18 cellular contexts compared by ENCODE assay signal in the genomic region with DNA sequence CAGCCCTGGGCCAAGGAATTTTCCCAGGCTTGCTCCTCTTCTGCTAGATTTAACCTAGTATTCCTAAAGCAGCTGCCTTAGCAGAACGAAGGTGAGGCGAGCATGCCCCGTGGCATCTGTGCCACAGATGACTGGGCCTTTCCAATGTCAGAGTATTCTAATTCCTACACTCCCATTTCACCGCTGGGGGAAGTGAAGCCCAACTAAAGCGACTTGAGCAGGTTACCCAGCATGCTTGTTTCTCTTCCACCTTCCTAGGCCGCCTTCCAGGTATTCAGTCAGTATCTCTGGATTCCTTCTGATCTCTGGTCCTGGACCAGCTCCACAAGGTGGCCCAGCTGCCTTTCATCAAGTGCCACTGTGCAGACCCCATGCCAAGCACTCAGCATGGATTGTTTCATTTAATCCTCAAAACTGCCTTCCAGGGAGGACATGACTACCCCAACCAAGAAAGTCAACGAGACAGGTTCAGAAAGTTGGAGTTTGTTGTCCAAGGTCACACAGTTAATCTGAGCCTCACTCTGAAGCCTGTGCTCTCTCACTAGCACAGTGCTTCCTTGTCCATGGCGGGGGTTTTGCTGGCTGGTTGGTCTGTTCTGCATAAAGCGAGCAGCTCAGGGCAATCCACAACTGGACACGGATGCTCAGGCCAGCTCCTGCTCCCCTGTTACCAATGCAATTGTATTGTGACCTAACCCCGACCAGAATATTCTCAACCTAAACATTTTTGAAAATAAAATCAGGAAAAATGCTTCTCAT.
"Had no signal": no experiment of that assay in that cellular context is flagged by ENCODE, and none has a peak within 500 bp of the region (broad histone marks: within the 10 kb centered on the region; RNA-seq: fewer than 3 reads in every experiment).

No MANE protein-coding gene starts in this region.

- H3K27me3 ChIP-seq: breast epithelium, suprapubic skin, upper lobe of left lung had no signal

- H3K4me3 Mint-ChIP-seq: activated CD4-positive, alpha-beta T cell treated with anti-CD3 and anti-CD28 coated beads, Interleukin-2, amount 10 ng/mL, durations not matched to agents 24 days and 14 days; activated CD8-positive, alpha-beta T cell treated with anti-CD3 and anti-CD28 coated beads for 36 hours; activated T-cell treated with anti-CD3 and anti-CD28 coated beads, Interleukin-2, amount 50 U/mL, for 72 hours; stimulated activated naive CD8-positive, alpha-beta T cell treated with anti-CD3 and anti-CD28 coated beads, Interleukin-15, amount 100 ng/mL, for 72 hours had no signal

- H3K27ac Mint-ChIP-seq: activated CD4-positive, alpha-beta T cell treated with anti-CD3 and anti-CD28 coated beads, Interleukin-2, amount 10 ng/mL, durations not matched to agents 24 days and 14 days; activated CD8-positive, alpha-beta T cell treated with anti-CD3 and anti-CD28 coated beads for 36 hours; activated T-cell treated with anti-CD3 and anti-CD28 coated beads, Interleukin-2, amount 50 U/mL, for 72 hours; stimulated activated naive CD8-positive, alpha-beta T cell treated with anti-CD3 and anti-CD28 coated beads, Interleukin-15, amount 100 ng/mL, for 72 hours had no signal

- H3K27ac ChIP-seq: epithelial cell of prostate, suprapubic skin, upper lobe of left lung had no signal

- H3K9me3 Mint-ChIP-seq: activated CD4-positive, alpha-beta T cell treated with anti-CD3 and anti-CD28 coated beads, Interleukin-2, amount 10 ng/mL, durations not matched to agents 24 days and 14 days; activated CD8-positive, alpha-beta T cell treated with anti-CD3 and anti-CD28 coated beads for 36 hours; activated T-cell treated with anti-CD3 and anti-CD28 coated beads, Interleukin-2, amount 50 U/mL, for 72 hours; stimulated activated naive CD8-positive, alpha-beta T cell treated with anti-CD3 and anti-CD28 coated beads, Interleukin-15, amount 100 ng/mL, for 72 hours had no signal

- H3K27me3 Mint-ChIP-seq: stimulated activated naive CD8-positive, alpha-beta T cell treated with anti-CD3 and anti-CD28 coated beads, Interleukin-15, amount 100 ng/mL, for 72 hours had no signal

- ATAC-seq: activated CD8-positive, alpha-beta T cell treated with anti-CD3 and anti-CD28 coated beads for 36 hours; activated T-cell treated with anti-CD3 and anti-CD28 coated beads, Interleukin-2, amount 50 U/mL, for 72 hours; stimulated activated naive CD8-positive, alpha-beta T cell treated with anti-CD3 and anti-CD28 coated beads, Interleukin-15, amount 100 ng/mL, for 72 hours had no signal

- H3K36me3 ChIP-seq: breast epithelium had no signal

- H3K4me1 Mint-ChIP-seq: activated CD4-positive, alpha-beta T cell treated with anti-CD3 and anti-CD28 coated beads, Interleukin-2, amount 10 ng/mL, durations not matched to agents 24 days and 14 days; stimulated activated naive CD8-positive, alpha-beta T cell treated with anti-CD3 and anti-CD28 coated beads, Interleukin-15, amount 100 ng/mL, for 72 hours had no signal

- H3K4me3 ChIP-seq: breast epithelium, suprapubic skin, upper lobe of left lung had no signal

- H3K4me1 ChIP-seq: breast epithelium had no signal

- H3K9me3 ChIP-seq: breast epithelium, suprapubic skin, upper lobe of left lung had no signal

- DNase-seq: activated CD4-positive, alpha-beta T cell treated with anti-CD3 and anti-CD28 coated beads, Interleukin-2, amount 10 ng/mL, durations not matched to agents 24 days and 14 days; activated CD8-positive, alpha-beta memory T cell treated with anti-CD3 and anti-CD28 coated beads, Interleukin-2, amount 50 U/mL, for 4 hours; activated CD8-positive, alpha-beta T cell treated with anti-CD3 and anti-CD28 coated beads for 36 hours; activated effector memory CD4-positive, alpha-beta T cell treated with anti-CD3 and anti-CD28 coated beads, Interleukin-2, amount 50 U/mL, for 16 hours; activated naive CD4-positive, alpha-beta T cell treated with anti-CD3 and anti-CD28 coated beads, Interleukin-2, amount 50 U/mL, for 16 hours; activated T-cell treated with anti-CD3 and anti-CD28 coated beads, Interleukin-2, amount 50 U/mL, for 72 hours; aorta; foreskin fibroblast; mammary epithelial cell; posterior cingulate gyrus; retina; stimulated activated CD4-positive, alpha-beta T cell treated with anti-CD3 and anti-CD28 coated beads, Interleukin-2, amount 100 ng/mL, for 24 hours; stimulated activated naive CD8-positive, alpha-beta T cell treated with anti-CD3 and anti-CD28 coated beads, Interleukin-15, amount 100 ng/mL, for 72 hours; T1000 had no signal
